Comparison of ENCODE assay signal across 8 cellular contexts in the genomic region with DNA sequence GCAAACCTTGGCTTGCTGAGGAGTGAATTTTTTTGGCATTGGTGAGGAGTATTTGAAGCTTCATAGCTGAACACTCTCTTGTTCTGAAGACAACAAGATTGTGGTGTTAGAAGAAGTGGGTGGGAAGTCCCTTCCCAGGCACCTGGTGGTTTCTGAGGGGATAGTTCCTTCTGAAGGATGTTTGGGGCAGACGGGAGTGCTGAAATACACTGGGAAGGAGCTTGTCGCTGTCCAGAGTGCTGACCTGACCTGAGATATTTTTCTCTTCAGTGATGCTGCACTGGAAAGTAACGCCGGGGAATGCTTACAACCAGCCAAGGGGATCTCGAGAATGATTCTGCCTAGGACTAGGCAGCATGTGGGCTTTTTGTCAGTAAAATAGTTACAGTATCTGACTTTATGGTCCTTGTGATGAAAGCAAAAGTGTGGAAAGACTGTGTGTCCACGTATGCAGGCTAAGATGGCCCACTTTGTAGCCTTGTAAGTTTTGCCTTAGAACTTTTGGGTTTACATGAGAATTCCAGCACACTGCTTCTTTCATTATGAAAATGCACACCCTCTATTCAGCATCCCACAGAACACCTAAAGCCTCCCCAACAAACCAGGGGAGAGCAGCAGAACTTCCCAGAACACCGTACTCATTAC. TPM values are rescaled to one million over a fixed set of nuclear protein-coding genes. Genes with fewer than 3 reads are reported as not detected.
DNase-seq lines count a peak whose midpoint lies in the region; ATAC-seq and TF ChIP-seq lines count a peak whose summit lies in the region.

No MANE protein-coding gene starts in this region.

- H3K27ac ChIP-seq in osteoblast (ENCODE audit: low read depth, low read length) = no peak overlapping the region

- peaks cover 90% of the 10 kb centered on the region for H4K20me1 ChIP-seq in osteoblast (ENCODE audit: insufficient read depth, low read length)

- DNase-seq in HCEC 1CT (peak; percentile 39), RPMI7951 (ENCODE audit: low read depth) (peak; percentile 46), epithelial cell of proximal tubule (ENCODE audit: low read depth) (no peak), osteoblast (ENCODE audit: insufficient read length, low spot score, missing footprints) (peak; percentile 87), BE2C (no peak)

- H3K27me3 ChIP-seq in osteoblast (ENCODE audit: insufficient read depth, low read length) (no peaks in the 10 kb centered on the region), BE2C (no peaks in the 10 kb centered on the region)

- ATAC-seq in GM21576 (IDR thresholded peaks at IDR 0.05; ENCODE audit: unreplicated experiment) (no peak), HG03354 (IDR thresholded peaks at IDR 0.05; ENCODE audit: poor library complexity, severe bottlenecking, unreplicated experiment) (no peak), HG03039 (IDR thresholded peaks at IDR 0.05; ENCODE audit: unreplicated experiment) (no peak)

- H3K36me3 ChIP-seq in osteoblast (ENCODE audit: insufficient read depth, low read length) = peaks cover 4% of the 10 kb centered on the region
- peaks cover 3% of the 10 kb centered on the region; the same call in 1 of the 2 replicates for H3K36me3 ChIP-seq in BE2C

- no peak overlapping the region for H2AFZ ChIP-seq in osteoblast (ENCODE audit: low read length)

- peaks cover 6% of the 10 kb centered on the region for H3K4me1 ChIP-seq in osteoblast (ENCODE audit: insufficient read depth, low read length)
- H3K4me1 ChIP-seq in BE2C = peaks cover 26% of the 10 kb centered on the region

- peaks cover 55% of the 10 kb centered on the region for H3K79me2 ChIP-seq in osteoblast (ENCODE audit: insufficient read depth, low read length)

- H3K4me2 ChIP-seq in osteoblast (ENCODE audit: insufficient read depth, low read length) = no peak overlapping the region

- H3K9me3 ChIP-seq in osteoblast (ENCODE audit: low read depth, low read length) (no peaks in the 10 kb centered on the region), BE2C (no peaks in the 10 kb centered on the region)

- TF ChIP-seq CTCF in epithelial cell of proximal tubule (conservative IDR thresholded peaks at IDR 0.05; ENCODE audit: low read depth, low read length) (peak; percentile 8), osteoblast (IDR thresholded peaks at IDR 0.05; ENCODE audit: extremely low read depth, low read depth, low read length) (no peak), BE2C (IDR thresholded peaks at IDR 0.05; ENCODE audit: low read depth, low read length) (no peak)

- H3K4me3 ChIP-seq in epithelial cell of proximal tubule (ENCODE audit: low read depth, low read length) = no peak overlapping the region
- no peak overlapping the region for H3K4me3 ChIP-seq in osteoblast (ENCODE audit: insufficient read depth, low read length)
- no peak overlapping the region for H3K4me3 ChIP-seq in BE2C (ENCODE audit: low read depth, low read length)

RNA-seq across cellular contexts. Expression of gene NFASC, which starts 33.1 kb away (rescaled TPM):
- 6.0 and 6.8 TPM in 2 replicates for total RNA-seq in RPMI7951 (2014; rRNA removed; shearing (Covaris generic))
- 0.29 TPM in 2 replicates for total RNA-seq in epithelial cell of proximal tubule
- 28.6 and 36.9 TPM in 2 replicates for total RNA-seq in osteoblast
- polyA plus RNA-seq in BE2C (2012; ENCODE audit: insufficient read depth, insufficient read length, low read depth) = 34.4 TPM

Comparison
In these comparisons a context has a peak if more than half of its experiments do, and no peak if none do; other contexts are left out.
1. DNase-seq: peak in HCEC 1CT (single experiment), RPMI7951 (single experiment) and osteoblast (single experiment); none in epithelial cell of proximal tubule (single experiment) and BE2C (single experiment).